In genomic region chr9:131405858-131406566, GRCh38 we compare ENCODE assay signal across 9 cellular contexts. TPM values are rescaled to one million over a fixed set of nuclear protein-coding genes. Genes with fewer than 3 reads are reported as not detected.
DNase-seq lines count a peak whose midpoint lies in the region; ATAC-seq, FAIRE-seq and TF ChIP-seq lines count a peak whose summit lies in the region.
"Had no signal": no experiment of that assay in that cellular context is flagged by ENCODE, and none has a peak within 500 bp of the region (broad histone marks: within the 10 kb centered on the region; RNA-seq: fewer than 3 reads in every experiment).

No MANE protein-coding gene starts in this region.

- FAIRE-seq in endothelial cell of umbilical vein (lab: Jason Lieb, UNC) (no peak), RCC 7860 (lab: Jason Lieb, UNC) (no peak)

- peak overlapping the region; percentile 86 for H3K27ac Mint-ChIP-seq in CD4-positive, alpha-beta T cell
- no peak overlapping the region for H3K27ac Mint-ChIP-seq in neural crest cell (ENCODE audit: unreplicated experiment)

- peaks cover 24% of the 10 kb centered on the region for H3K36me3 Mint-ChIP-seq in CD4-positive, alpha-beta T cell (ENCODE audit: low read depth)
- H3K36me3 Mint-ChIP-seq in neural crest cell (ENCODE audit: low read depth), result no peaks in the 10 kb centered on the region

- H3K9me1 ChIP-seq in endothelial cell of umbilical vein (replicated peaks; ENCODE audit: control insufficient read depth, extremely low read depth, insufficient read depth, low read length), result no peaks in the 10 kb centered on the region

- BruUV-seq in OCI-LY7 (replicated peaks; lab: Mats Ljungman, UMichigan) (no TSS peak), endothelial cell of umbilical vein (replicated peaks; lab: Mats Ljungman, UMichigan) (no TSS peak)

- TF ChIP-seq CTCF in CD4-positive, alpha-beta T cell (IDR thresholded peaks at IDR 0.05), result no peak
- TF ChIP-seq CTCF in OCI-LY7 (conservative IDR thresholded peaks at IDR 0.05; ENCODE audit: low read length) (no peak), endothelial cell of umbilical vein (IDR thresholded peaks at IDR 0.05; ENCODE audit: extremely low read depth in 1 of 2, insufficient read depth in 1 of 2, low read depth in 1 of 2, low read length in 2 of 2) (no peak), neural crest cell (conservative IDR thresholded peaks at IDR 0.05) (no peak)

- peak in 1 of 10 experiments; percentile 45 for DNase-seq in CD4-positive, alpha-beta T cell
- DNase-seq in OCI-LY7 (ENCODE audit: low spot score), result no peak
- DNase-seq in endothelial cell of umbilical vein (ENCODE audit: low read depth, low spot score), result no peak
- no peak for DNase-seq in neural crest cell (ENCODE audit: low read depth, low spot score)
- no peak for DNase-seq in NCI-H187 treated with DMSO at 0.1 percent for 48 hours (lab: John Stamatoyannopoulos, UW)
- DNase-seq in HEK293T (ENCODE audit: extremely low spot score), result no peak
- no peak for DNase-seq in RCC 7860 (ENCODE audit: low spot score)
- no peak for DNase-seq in stimulated activated CD4-positive, alpha-beta T cell treated with anti-CD3 and anti-CD28 coated beads, Interleukin-15, amount 100 ng/mL, for 24 hours
- DNase-seq: NCI-H2029 treated with DMSO at 0.1 percent for 48 hours had no signal

- peaks cover 92% of the 10 kb centered on the region for H3K4me1 Mint-ChIP-seq in CD4-positive, alpha-beta T cell (ENCODE audit: low read depth)
- peaks cover 81% of the 10 kb centered on the region for H3K4me1 Mint-ChIP-seq in neural crest cell

- CTCF ChIA-PET in CD4-positive, alpha-beta T cell (lab: Charles Lee), result interaction anchor here (1.1 to 3.9 kb wide), 5 partner anchors 8 to 56 kb away, joined by 6 to 38 read pairs (median 18); no protein-coding TSS in a partner anchor
- CTCF ChIA-PET in OCI-LY7 (lab: Charles Lee; ENCODE audit: unreplicated experiment), result no interaction called here
- CTCF ChIA-PET in endothelial cell of umbilical vein (lab: Charles Lee), result interaction anchor here (0.5 to 2.7 kb wide), 9 partner anchors 9 to 56 kb away, joined by 3 to 11 read pairs (median 4); no protein-coding TSS in a partner anchor
- CTCF ChIA-PET in HEK293T (lab: Yijun Ruan, JAX), result interaction anchor here (0.6 to 2.4 kb wide), 5 partner anchors 11 to 419 kb away, joined by 3 to 7 read pairs (median 4); no protein-coding TSS in a partner anchor

- peak overlapping the region; percentile 89 for H3K4me3 Mint-ChIP-seq in CD4-positive, alpha-beta T cell
- peak overlapping the region; percentile 50 for H3K4me3 Mint-ChIP-seq in neural crest cell

- intact Hi-C loops in CD4-positive, alpha-beta T cell (cut with DNase I, micrococcal nuclease), result loop anchor here in 1 of 2 experiments (1.0 to 5.0 kb wide), 2 partner anchors 8 to 34 kb away; no protein-coding TSS in a partner anchor
- intact Hi-C loops in OCI-LY7 (cut with micrococcal nuclease; ENCODE audit: unreplicated experiment) (no loop called here), endothelial cell of umbilical vein (cut with micrococcal nuclease) (no loop called here)

- no peaks in the 10 kb centered on the region for H3K9me2 ChIP-seq in OCI-LY7 (ENCODE audit: insufficient read depth, low read length)

- H3K9ac ChIP-seq in endothelial cell of umbilical vein (replicated peaks; ENCODE audit: extremely low read depth, insufficient read depth, low read length), result peak overlapping the region; percentile 6

- POLR2A ChIA-PET in CD4-positive, alpha-beta T cell (lab: Charles Lee), result interaction anchor here (1.0 to 4.6 kb wide), 14 partner anchors 9 to 168 kb away, joined by 3 to 83 read pairs (median 6); no protein-coding TSS in a partner anchor
- POLR2A ChIA-PET in OCI-LY7 (lab: Charles Lee), result interaction anchor here (0.6 to 2.1 kb wide), 3 partner anchors 8 to 34 kb away, joined by 3 to 6 read pairs (median 3); no protein-coding TSS in a partner anchor
- POLR2A ChIA-PET in endothelial cell of umbilical vein (lab: Charles Lee), result no interaction called here
- POLR2A ChIA-PET in HEK293T (lab: Yijun Ruan, JAX), result interaction anchor here (1.2 to 3.3 kb wide), 3 partner anchors 9 to 33 kb away, joined by 3 to 13 read pairs (median 3); no protein-coding TSS in a partner anchor

- H3K79me2 ChIP-seq in OCI-LY7 (ENCODE audit: insufficient read depth, low read depth, low read length), result peaks cover 100% of the 10 kb centered on the region
- H3K79me2 ChIP-seq in endothelial cell of umbilical vein (ENCODE audit: control insufficient read depth, insufficient read depth, low read length), result peaks cover 100% of the 10 kb centered on the region

- H4K20me1 ChIP-seq in OCI-LY7 (ENCODE audit: insufficient read depth, low read length) (peaks cover 67% of the 10 kb centered on the region), endothelial cell of umbilical vein (replicated peaks; ENCODE audit: control insufficient read depth, extremely low read depth, insufficient read depth, low read length) (peaks cover 25% of the 10 kb centered on the region)

- ATAC-seq in CD4-positive, alpha-beta T cell (ENCODE audit: poor library complexity), result peak; percentile 29

- H3K4me3 ChIP-seq in OCI-LY7 (ENCODE audit: low read depth, low read length, poor library complexity, severe bottlenecking) (no peak overlapping the region), endothelial cell of umbilical vein (replicated peaks in 1 of 3; ENCODE audit: insufficient read depth in 1 of 3, low read depth in 1 of 3, low read length in 3 of 3) (peak overlapping the region in 1 of 3 experiments; percentile 24)

- no peak for TF ChIP-seq POLR2A in endothelial cell of umbilical vein (IDR thresholded peaks at IDR 0.05; ENCODE audit: low read depth, low read length)

- H3K4me2 ChIP-seq in OCI-LY7 (ENCODE audit: low read length), result peak overlapping the region; percentile 59
- H3K4me2 ChIP-seq in endothelial cell of umbilical vein (ENCODE audit: insufficient read depth, low read length), result peak overlapping the region; percentile 88

- no peaks in the 10 kb centered on the region for H3K9me3 ChIP-seq in CD4-positive, alpha-beta T cell (ENCODE audit: control insufficient read depth, low read length)
- H3K9me3 ChIP-seq in OCI-LY7 (ENCODE audit: low read length) (no peaks in the 10 kb centered on the region), endothelial cell of umbilical vein (replicated peaks; ENCODE audit: control insufficient read depth, insufficient read depth, low read length) (no peaks in the 10 kb centered on the region)

- dilution Hi-C loops in endothelial cell of umbilical vein (cut with MboI; ENCODE audit: extremely low pct_ligation_motif_present, low sequenced_read_pairs), result no loop called here

- no peaks in the 10 kb centered on the region for H3K9me3 Mint-ChIP-seq in CD4-positive, alpha-beta T cell
- H3K9me3 Mint-ChIP-seq in neural crest cell, result no peaks in the 10 kb centered on the region

- H3K27me3 Mint-ChIP-seq in CD4-positive, alpha-beta T cell, result no peaks in the 10 kb centered on the region
- H3K27me3 Mint-ChIP-seq in neural crest cell (ENCODE audit: low read depth), result no peaks in the 10 kb centered on the region

- peak overlapping the region; percentile 8 for H3K27ac ChIP-seq in CD4-positive, alpha-beta T cell (ENCODE audit: low read depth, low read length)
- H3K27ac ChIP-seq in OCI-LY7 (ENCODE audit: low read depth, low read length, poor library complexity, severe bottlenecking), result peak overlapping the region; percentile 4
- H3K27ac ChIP-seq in endothelial cell of umbilical vein (ENCODE audit: insufficient read depth, low read depth, low read length), result peak overlapping the region; percentile 38

- peaks cover 64% of the 10 kb centered on the region for H3K36me3 ChIP-seq in OCI-LY7 (ENCODE audit: insufficient read depth, low read length)
- no peaks in the 10 kb centered on the region for H3K36me3 ChIP-seq in endothelial cell of umbilical vein (ENCODE audit: control insufficient read depth in 2 of 2, extremely low read depth in 1 of 2, insufficient read depth in 2 of 2, low read length in 2 of 2)

- H2AFZ ChIP-seq in OCI-LY7 (ENCODE audit: low read length), result no peak overlapping the region
- H2AFZ ChIP-seq in endothelial cell of umbilical vein (ENCODE audit: low read depth, low read length), result no peak overlapping the region

- no peaks in the 10 kb centered on the region for H3K27me3 ChIP-seq in CD4-positive, alpha-beta T cell (ENCODE audit: control insufficient read depth, insufficient read depth, low read length)
- no peaks in the 10 kb centered on the region for H3K27me3 ChIP-seq in endothelial cell of umbilical vein (ENCODE audit: control insufficient read depth in 2 of 2, insufficient read depth in 2 of 2, low read length in 2 of 2)

- H3K4me1 ChIP-seq in OCI-LY7 (ENCODE audit: insufficient read depth, low read length, poor library complexity, severe bottlenecking) (peaks cover 81% of the 10 kb centered on the region), endothelial cell of umbilical vein (ENCODE audit: control insufficient read depth, extremely low read depth, insufficient read depth, low read length) (peaks cover 55% of the 10 kb centered on the region)

TF ChIP-seq in endothelial cell of umbilical vein, 7 proteins besides CTCF, POLR2A, EP300 and RAD21 (continues in another document):
- TF ChIP-seq FOS (IDR thresholded peaks at IDR 0.05; ENCODE audit: borderline replicate concordance, insufficient read depth, low read length) (no peak), GATA2 (IDR thresholded peaks at IDR 0.05; ENCODE audit: insufficient read depth, insufficient read length, low read depth, low read length) (no peak), EZH2 (IDR thresholded peaks at IDR 0.05; ENCODE audit: borderline replicate concordance, low read depth, low read length, severe bottlenecking) (no peak), JUN (IDR thresholded peaks at IDR 0.05; ENCODE audit: borderline replicate concordance, insufficient read depth, insufficient read length, low read depth) (no peak)

TF ChIP-seq in HEK293T, 16 proteins besides CTCF, POLR2A, EP300 and RAD21:
- TF ChIP-seq TARDBP (IDR thresholded peaks at IDR 0.05) (no peak), ELF4 (IDR thresholded peaks at IDR 0.05) (no peak), HDGF (IDR thresholded peaks at IDR 0.05; ENCODE audit: borderline replicate concordance) (no peak), SUZ12 (IDR thresholded peaks at IDR 0.05) (no peak), CTBP1 (IDR thresholded peaks at IDR 0.05; ENCODE audit: borderline replicate concordance) (no peak), NFRKB (IDR thresholded peaks at IDR 0.05) (no peak)

RNA-seq across cellular contexts. Expression of gene PRRC2B, which starts 12.1 kb away (rescaled TPM):
- total RNA-seq in CD4-positive, alpha-beta T cell, result 100 to 1,000 TPM; 256 to 268 TPM
- total RNA-seq in OCI-LY7 (2014; rRNA removed; shearing (Covaris generic)), result 84.2 and 89.4 TPM in 2 replicates
- total RNA-seq in OCI-LY7 (2022) (210 and 224 TPM in 2 replicates), endothelial cell of umbilical vein (248 and 256 TPM in 2 replicates), neural crest cell (349 and 358 TPM in 2 replicates)
- polyA plus RNA-seq in endothelial cell of umbilical vein, result 35.6 and 38.5 TPM in 2 replicates
- polyA plus RNA-seq in endothelial cell of umbilical vein (2011; cell fraction: cytosol; rRNA removed), result 47.2 and 56.3 TPM in 2 replicates
- 186 and 194 TPM in 2 replicates for polyA plus RNA-seq in endothelial cell of umbilical vein (2011; cell fraction: nucleus; rRNA removed)
- 126 and 147 TPM in 2 replicates for polyA plus RNA-seq in endothelial cell of umbilical vein (2012)
- 142 and 143 TPM in 2 replicates for polyA minus RNA-seq in endothelial cell of umbilical vein
- 62.0 TPM for polyA minus RNA-seq in endothelial cell of umbilical vein (2011; cell fraction: cytosol; rRNA and poly(A)+ RNA removed)
- 93.2 and 110 TPM in 2 replicates for polyA minus RNA-seq in endothelial cell of umbilical vein (2011; cell fraction: nucleus; rRNA and poly(A)+ RNA removed)
